In the genomic region with DNA sequence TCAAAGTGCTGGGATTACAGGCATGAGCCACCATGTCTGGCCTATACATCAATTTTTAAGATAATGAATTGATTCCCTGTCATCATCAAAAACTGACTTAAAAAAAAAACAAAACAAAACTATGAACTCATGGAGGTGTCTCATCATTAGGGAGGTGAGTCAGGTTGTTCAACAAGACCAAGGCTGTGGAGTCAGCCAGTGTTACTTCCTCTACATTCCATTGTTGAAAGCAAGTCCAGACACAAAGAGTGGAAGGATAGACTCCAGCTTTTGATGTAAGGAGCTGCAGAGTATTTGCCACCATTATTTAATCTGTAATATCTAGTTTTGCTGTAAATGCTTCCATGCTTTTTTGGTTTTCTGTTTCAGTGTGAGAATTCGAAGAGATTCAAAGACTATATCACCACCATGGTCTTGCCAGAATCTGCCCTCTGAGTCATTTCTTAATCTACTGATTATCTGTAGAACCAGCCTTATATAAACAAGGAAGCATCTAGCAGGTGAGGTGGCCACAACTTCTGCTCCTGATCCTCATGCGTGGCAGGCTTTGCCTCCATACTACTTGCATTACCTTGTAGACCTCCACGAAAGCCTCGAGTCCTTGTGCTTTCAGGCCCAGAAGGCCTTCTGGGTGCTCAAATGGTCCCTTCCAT, we compare ENCODE assay signal across 20 cellular contexts.
DNase-seq lines count a peak whose midpoint lies in the region; ATAC-seq, FAIRE-seq and TF ChIP-seq lines count a peak whose summit lies in the region.
"Had no signal": no experiment of that assay in that cellular context is flagged by ENCODE, and none has a peak within 500 bp of the region (broad histone marks: within the 10 kb centered on the region; RNA-seq: fewer than 3 reads in every experiment).

No MANE protein-coding gene starts in this region.

- H3K36me3 ChIP-seq in mesendoderm (ENCODE audit: control insufficient read depth, insufficient read depth, low read length) = no peaks in the 10 kb centered on the region
- H3K36me3 ChIP-seq: left lung, SJSA1, thoracic aorta had no signal

- H3K9ac ChIP-seq in mesendoderm (ENCODE audit: low read length) = no peak overlapping the region

- H3K56ac ChIP-seq in mesendoderm (ENCODE audit: low read length) = no peak overlapping the region

- H4K8ac ChIP-seq in mesendoderm (ENCODE audit: low read depth, low read length) = no peak overlapping the region

- no peaks in the 10 kb centered on the region for H3K36me3 Mint-ChIP-seq in T-cell

- no peaks in the 10 kb centered on the region for H3K79me2 ChIP-seq in mesendoderm (ENCODE audit: control insufficient read depth, insufficient read depth, low read length)

- no peak overlapping the region for H3K4me3 ChIP-seq in foreskin fibroblast (ENCODE audit: low read depth in 1 of 2, low read length in 2 of 2)
- no peak overlapping the region for H3K4me3 ChIP-seq in mesendoderm (ENCODE audit: low read length)
- H3K4me3 ChIP-seq: left lung, SJSA1, thoracic aorta had no signal

- peaks cover 3 to 6% (median 6%) of the 10 kb centered on the region in 3 donors for H3K9me3 Mint-ChIP-seq in T-cell

- no peaks in the 10 kb centered on the region for H3K4me1 ChIP-seq in mesendoderm (ENCODE audit: control insufficient read depth, low read depth, low read length)

- CTCF ChIA-PET in T-cell (lab: Charles Lee) = interaction anchor here in 1 of 2 donors (0.7 kb wide), 1 partner anchor 205 kb away, joined by 3 read pairs; a partner anchor contains a TSS

- no peak overlapping the region for H2AK5ac ChIP-seq in mesendoderm (ENCODE audit: low read length)

- no peak overlapping the region for H3K27ac Mint-ChIP-seq in T-cell
- H3K27ac Mint-ChIP-seq: WTC11 had no signal

- DNase-seq in DMS53 (lab: John Stamatoyannopoulos, UW) (peak; percentile 45), DMS53 treated with DMSO at 0.1 percent for 48 hours (lab: John Stamatoyannopoulos, UW; ENCODE audit: unreplicated experiment) (no peak), foreskin fibroblast (peak; percentile 75 to 77), urothelium cell line (ENCODE audit: low spot score) (peak; percentile 32), mesendoderm (no peak), T-cell (no peak)
- DNase-seq: glutamatergic neuron, H7, left lung, NCI-H1417, NCI-H524 treated with DMSO at 0.1 percent for 48 hours, nephron progenitor cell had no signal

- no peak overlapping the region for H3K4me3 Mint-ChIP-seq in T-cell
- H3K4me3 Mint-ChIP-seq: nephron progenitor cell, WTC11 had no signal

- H2BK5ac ChIP-seq in mesendoderm (ENCODE audit: low read length) = no peak overlapping the region

- WGBS in mesendoderm (ENCODE audit: extremely low coverage, insufficient coverage, low lambda C conversion rate) = no CpG with 5 or more reads among the region's 4 CpGs

- no peak overlapping the region for H4K5ac ChIP-seq in mesendoderm (ENCODE audit: low read length)

- no peak overlapping the region for H3K4me2 ChIP-seq in mesendoderm (ENCODE audit: low read length)

- H2BK120ac ChIP-seq in mesendoderm (ENCODE audit: low read depth, low read length) = no peak overlapping the region

- no peak overlapping the region for H3K18ac ChIP-seq in mesendoderm (ENCODE audit: low read length)

- H3K27me3 Mint-ChIP-seq in T-cell = peaks cover 0 to 7% of the 10 kb centered on the region in 2 donors

- H3K79me1 ChIP-seq in mesendoderm (ENCODE audit: low read length) = no peaks in the 10 kb centered on the region

- FAIRE-seq in urothelium cell line (lab: Jason Lieb, UNC) = no peak
- FAIRE-seq: GM12892, GM19239 had no signal

- ATAC-seq in SK-N-SH treated with all-trans-retinoic acid at 6 μM for 48 hours = peak; percentile 49; the same call in 1 of the 3 replicates
- ATAC-seq in GM21723 (IDR thresholded peaks at IDR 0.05; ENCODE audit: unreplicated experiment) = no peak
- ATAC-seq in T-cell (replicated peaks in 1 of 4) = no peak
- ATAC-seq: left lung, WTC11 had no signal

- no peak overlapping the region for H3K4ac ChIP-seq in mesendoderm (ENCODE audit: low read depth, low read length)

- no peak overlapping the region for H2BK15ac ChIP-seq in mesendoderm (replicated peaks; ENCODE audit: low read depth)

- H3K27ac ChIP-seq in mesendoderm (ENCODE audit: low read depth, low read length) = no peak overlapping the region
- H3K27ac ChIP-seq: 22Rv1, left lung, SJSA1, thoracic aorta had no signal

- H3K27me3 ChIP-seq in mesendoderm (ENCODE audit: insufficient read depth, low read length, poor library complexity) = no peaks in the 10 kb centered on the region
- H3K27me3 ChIP-seq: left lung, SJSA1 had no signal

- no peak overlapping the region for H3K23ac ChIP-seq in mesendoderm (ENCODE audit: low read length)

- POLR2A ChIA-PET in T-cell (lab: Charles Lee) = interaction anchor here in 1 of 2 donors (0.7 kb wide), 1 partner anchor 86 kb away, joined by 3 read pairs; no protein-coding TSS in a partner anchor

- no peak for TF ChIP-seq CTCF in foreskin fibroblast (IDR thresholded peaks at IDR 0.05; ENCODE audit: low read depth, low read length)

- peaks cover 2 to 9% (median 2%) of the 10 kb centered on the region in 3 donors for H3K4me1 Mint-ChIP-seq in T-cell

TF ChIP-seq in SK-N-SH treated with all-trans-retinoic acid at 6 μM for 48 hours, 23 proteins besides CTCF, POLR2A, EP300 and RAD21:
- TF ChIP-seq, protein P1, sequence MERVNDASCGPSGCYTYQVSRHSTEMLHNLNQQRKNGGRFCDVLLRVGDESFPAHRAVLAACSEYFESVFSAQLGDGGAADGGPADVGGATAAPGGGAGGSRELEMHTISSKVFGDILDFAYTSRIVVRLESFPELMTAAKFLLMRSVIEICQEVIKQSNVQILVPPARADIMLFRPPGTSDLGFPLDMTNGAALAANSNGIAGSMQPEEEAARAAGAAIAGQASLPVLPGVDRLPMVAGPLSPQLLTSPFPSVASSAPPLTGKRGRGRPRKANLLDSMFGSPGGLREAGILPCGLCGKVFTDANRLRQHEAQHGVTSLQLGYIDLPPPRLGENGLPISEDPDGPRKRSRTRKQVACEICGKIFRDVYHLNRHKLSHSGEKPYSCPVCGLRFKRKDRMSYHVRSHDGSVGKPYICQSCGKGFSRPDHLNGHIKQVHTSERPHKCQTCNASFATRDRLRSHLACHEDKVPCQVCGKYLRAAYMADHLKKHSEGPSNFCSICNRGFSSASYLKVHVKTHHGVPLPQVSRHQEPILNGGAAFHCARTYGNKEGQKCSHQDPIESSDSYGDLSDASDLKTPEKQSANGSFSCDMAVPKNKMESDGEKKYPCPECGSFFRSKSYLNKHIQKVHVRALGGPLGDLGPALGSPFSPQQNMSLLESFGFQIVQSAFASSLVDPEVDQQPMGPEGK (CRISPR knock-in tag; IDR thresholded peaks at IDR 0.05; ENCODE audit: borderline replicate concordance) = no peak
- no peak for TF ChIP-seq ESRRG (CRISPR knock-in tag; IDR thresholded peaks at IDR 0.05)
- no peak for TF ChIP-seq PPARA (CRISPR knock-in tag; IDR thresholded peaks at IDR 0.05; ENCODE audit: borderline replicate concordance)
- TF ChIP-seq RARB (CRISPR knock-in tag; IDR thresholded peaks at IDR 0.05) = no peak
- TF ChIP-seq ZFP30 (CRISPR knock-in tag; IDR thresholded peaks at IDR 0.05) = no peak
- TF ChIP-seq, protein P2, sequence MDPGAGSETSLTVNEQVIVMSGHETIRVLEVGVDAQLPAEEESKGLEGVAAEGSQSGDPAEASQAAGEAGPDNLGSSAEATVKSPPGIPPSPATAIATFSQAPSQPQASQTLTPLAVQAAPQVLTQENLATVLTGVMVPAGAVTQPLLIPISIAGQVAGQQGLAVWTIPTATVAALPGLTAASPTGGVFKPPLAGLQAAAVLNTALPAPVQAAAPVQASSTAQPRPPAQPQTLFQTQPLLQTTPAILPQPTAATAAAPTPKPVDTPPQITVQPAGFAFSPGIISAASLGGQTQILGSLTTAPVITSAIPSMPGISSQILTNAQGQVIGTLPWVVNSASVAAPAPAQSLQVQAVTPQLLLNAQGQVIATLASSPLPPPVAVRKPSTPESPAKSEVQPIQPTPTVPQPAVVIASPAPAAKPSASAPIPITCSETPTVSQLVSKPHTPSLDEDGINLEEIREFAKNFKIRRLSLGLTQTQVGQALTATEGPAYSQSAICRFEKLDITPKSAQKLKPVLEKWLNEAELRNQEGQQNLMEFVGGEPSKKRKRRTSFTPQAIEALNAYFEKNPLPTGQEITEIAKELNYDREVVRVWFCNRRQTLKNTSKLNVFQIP (CRISPR knock-in tag; IDR thresholded peaks at IDR 0.05; ENCODE audit: borderline replicate concordance, low read depth) = no peak
- TF ChIP-seq BACH2 (CRISPR knock-in tag; IDR thresholded peaks at IDR 0.05; ENCODE audit: borderline replicate concordance) = no peak
- TF ChIP-seq ARNTL (CRISPR knock-in tag; IDR thresholded peaks at IDR 0.05; ENCODE audit: borderline replicate concordance, low read depth) = no peak
- no peak for TF ChIP-seq ISL1 (CRISPR knock-in tag; IDR thresholded peaks at IDR 0.05)
- no peak for TF ChIP-seq ZNF8 (CRISPR knock-in tag; IDR thresholded peaks at IDR 0.05)
- no peak for TF ChIP-seq OSR1 (CRISPR knock-in tag; IDR thresholded peaks at IDR 0.05)
- no peak for TF ChIP-seq SNAI2 (CRISPR knock-in tag; IDR thresholded peaks at IDR 0.05)
- TF ChIP-seq, protein P3, sequence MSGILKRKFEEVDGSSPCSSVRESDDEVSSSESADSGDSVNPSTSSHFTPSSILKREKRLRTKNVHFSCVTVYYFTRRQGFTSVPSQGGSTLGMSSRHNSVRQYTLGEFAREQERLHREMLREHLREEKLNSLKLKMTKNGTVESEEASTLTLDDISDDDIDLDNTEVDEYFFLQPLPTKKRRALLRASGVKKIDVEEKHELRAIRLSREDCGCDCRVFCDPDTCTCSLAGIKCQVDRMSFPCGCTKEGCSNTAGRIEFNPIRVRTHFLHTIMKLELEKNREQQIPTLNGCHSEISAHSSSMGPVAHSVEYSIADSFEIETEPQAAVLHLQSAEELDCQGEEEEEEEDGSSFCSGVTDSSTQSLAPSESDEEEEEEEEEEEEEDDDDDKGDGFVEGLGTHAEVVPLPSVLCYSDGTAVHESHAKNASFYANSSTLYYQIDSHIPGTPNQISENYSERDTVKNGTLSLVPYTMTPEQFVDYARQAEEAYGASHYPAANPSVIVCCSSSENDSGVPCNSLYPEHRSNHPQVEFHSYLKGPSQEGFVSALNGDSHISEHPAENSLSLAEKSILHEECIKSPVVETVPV (CRISPR knock-in tag; IDR thresholded peaks at IDR 0.05) = no peak
- no peak for TF ChIP-seq TCF4 (CRISPR knock-in tag; IDR thresholded peaks at IDR 0.05; ENCODE audit: borderline replicate concordance)

Comparison
In these comparisons a context has a peak if more than half of its experiments do, and no peak if none do; other contexts are left out.
1. DNase-seq: peak in DMS53 (single experiment), foreskin fibroblast (2 of 2) and urothelium cell line (single experiment); none in DMS53 treated with DMSO at 0.1 percent for 48 hours (single experiment), mesendoderm (single experiment) and T-cell (0 of 34).